Comparison of ENCODE assay signal across 2 cellular contexts in the genomic region with DNA sequence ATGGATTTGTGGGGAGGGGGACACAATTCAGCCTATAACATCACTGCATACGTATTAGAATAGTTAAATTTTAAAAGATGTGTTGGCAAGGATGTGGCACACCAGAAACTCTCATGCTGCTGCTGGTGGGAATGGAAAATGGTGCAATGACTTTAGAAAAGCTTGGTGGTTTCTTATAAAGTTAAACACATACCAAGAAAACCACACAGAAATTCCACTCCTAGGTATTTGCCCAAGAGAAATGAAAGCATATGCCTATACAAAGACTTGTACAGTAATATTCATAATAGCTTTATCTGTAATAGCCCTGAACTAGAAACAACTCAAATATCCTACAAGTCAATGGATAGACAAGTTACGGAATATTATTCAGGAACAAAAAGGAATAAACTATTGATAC.
TF ChIP-seq lines count a peak whose summit lies in the region.

No MANE protein-coding gene starts in this region.

TF ChIP-seq in IMR-90, 13 proteins besides CTCF, POLR2A, EP300 and RAD21:
- TF ChIP-seq, protein P1, sequence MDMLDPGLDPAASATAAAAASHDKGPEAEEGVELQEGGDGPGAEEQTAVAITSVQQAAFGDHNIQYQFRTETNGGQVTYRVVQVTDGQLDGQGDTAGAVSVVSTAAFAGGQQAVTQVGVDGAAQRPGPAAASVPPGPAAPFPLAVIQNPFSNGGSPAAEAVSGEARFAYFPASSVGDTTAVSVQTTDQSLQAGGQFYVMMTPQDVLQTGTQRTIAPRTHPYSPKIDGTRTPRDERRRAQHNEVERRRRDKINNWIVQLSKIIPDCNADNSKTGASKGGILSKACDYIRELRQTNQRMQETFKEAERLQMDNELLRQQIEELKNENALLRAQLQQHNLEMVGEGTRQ (IDR thresholded peaks at IDR 0.05; ENCODE audit: low read depth, low read length) = no peak
- TF ChIP-seq RFX5 (IDR thresholded peaks at IDR 0.05; ENCODE audit: low read depth, low read length) (no peak), MAFK (IDR thresholded peaks at IDR 0.05; ENCODE audit: low read depth, low read length) (no peak), MXI1 (IDR thresholded peaks at IDR 0.05; ENCODE audit: borderline replicate concordance, low read depth, low read length) (no peak), FOS (IDR thresholded peaks at IDR 0.05; ENCODE audit: low read depth, low read length) (no peak), BHLHE40 (IDR thresholded peaks at IDR 0.05; ENCODE audit: low read depth, low read length) (no peak), CHD1 (IDR thresholded peaks at IDR 0.05; ENCODE audit: low read depth, low read length) (no peak), SMC3 (IDR thresholded peaks at IDR 0.05; ENCODE audit: low read depth, low read length) (no peak), RCOR1 (IDR thresholded peaks at IDR 0.05; ENCODE audit: insufficient replicate concordance, low read length) (no peak), MAZ (IDR thresholded peaks at IDR 0.05; ENCODE audit: borderline replicate concordance, low read depth, low read length) (no peak), NFE2L2 (IDR thresholded peaks at IDR 0.05; ENCODE audit: low read depth, low read length) (no peak), CEBPB (IDR thresholded peaks at IDR 0.05; ENCODE audit: low read depth, low read length) (no peak)
- TF ChIP-seq, protein P2, sequence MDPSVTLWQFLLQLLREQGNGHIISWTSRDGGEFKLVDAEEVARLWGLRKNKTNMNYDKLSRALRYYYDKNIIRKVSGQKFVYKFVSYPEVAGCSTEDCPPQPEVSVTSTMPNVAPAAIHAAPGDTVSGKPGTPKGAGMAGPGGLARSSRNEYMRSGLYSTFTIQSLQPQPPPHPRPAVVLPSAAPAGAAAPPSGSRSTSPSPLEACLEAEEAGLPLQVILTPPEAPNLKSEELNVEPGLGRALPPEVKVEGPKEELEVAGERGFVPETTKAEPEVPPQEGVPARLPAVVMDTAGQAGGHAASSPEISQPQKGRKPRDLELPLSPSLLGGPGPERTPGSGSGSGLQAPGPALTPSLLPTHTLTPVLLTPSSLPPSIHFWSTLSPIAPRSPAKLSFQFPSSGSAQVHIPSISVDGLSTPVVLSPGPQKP (IDR thresholded peaks at IDR 0.05; ENCODE audit: borderline replicate concordance, low read depth, low read length) = no peak
TF ChIP-seq in IMR-90: peak in this region for 0.

TF ChIP-seq in GM12878, 131 proteins besides CTCF, POLR2A, EP300 and RAD21:
- TF ChIP-seq, protein P3, sequence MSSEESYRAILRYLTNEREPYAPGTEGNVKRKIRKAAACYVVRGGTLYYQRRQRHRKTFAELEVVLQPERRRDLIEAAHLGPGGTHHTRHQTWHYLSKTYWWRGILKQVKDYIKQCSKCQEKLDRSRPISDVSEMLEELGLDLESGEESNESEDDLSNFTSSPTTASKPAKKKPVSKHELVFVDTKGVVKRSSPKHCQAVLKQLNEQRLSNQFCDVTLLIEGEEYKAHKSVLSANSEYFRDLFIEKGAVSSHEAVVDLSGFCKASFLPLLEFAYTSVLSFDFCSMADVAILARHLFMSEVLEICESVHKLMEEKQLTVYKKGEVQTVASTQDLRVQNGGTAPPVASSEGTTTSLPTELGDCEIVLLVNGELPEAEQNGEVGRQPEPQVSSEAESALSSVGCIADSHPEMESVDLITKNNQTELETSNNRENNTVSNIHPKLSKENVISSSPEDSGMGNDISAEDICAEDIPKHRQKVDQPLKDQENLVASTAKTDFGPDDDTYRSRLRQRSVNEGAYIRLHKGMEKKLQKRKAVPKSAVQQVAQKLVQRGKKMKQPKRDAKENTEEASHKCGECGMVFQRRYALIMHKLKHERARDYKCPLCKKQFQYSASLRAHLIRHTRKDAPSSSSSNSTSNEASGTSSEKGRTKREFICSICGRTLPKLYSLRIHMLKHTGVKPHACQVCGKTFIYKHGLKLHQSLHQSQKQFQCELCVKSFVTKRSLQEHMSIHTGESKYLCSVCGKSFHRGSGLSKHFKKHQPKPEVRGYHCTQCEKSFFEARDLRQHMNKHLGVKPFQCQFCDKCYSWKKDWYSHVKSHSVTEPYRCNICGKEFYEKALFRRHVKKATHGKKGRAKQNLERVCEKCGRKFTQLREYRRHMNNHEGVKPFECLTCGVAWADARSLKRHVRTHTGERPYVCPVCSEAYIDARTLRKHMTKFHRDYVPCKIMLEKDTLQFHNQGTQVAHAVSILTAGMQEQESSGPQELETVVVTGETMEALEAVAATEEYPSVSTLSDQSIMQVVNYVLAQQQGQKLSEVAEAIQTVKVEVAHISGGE (CRISPR knock-in tag; IDR thresholded peaks at IDR 0.05) = no peak
- TF ChIP-seq, protein P4, sequence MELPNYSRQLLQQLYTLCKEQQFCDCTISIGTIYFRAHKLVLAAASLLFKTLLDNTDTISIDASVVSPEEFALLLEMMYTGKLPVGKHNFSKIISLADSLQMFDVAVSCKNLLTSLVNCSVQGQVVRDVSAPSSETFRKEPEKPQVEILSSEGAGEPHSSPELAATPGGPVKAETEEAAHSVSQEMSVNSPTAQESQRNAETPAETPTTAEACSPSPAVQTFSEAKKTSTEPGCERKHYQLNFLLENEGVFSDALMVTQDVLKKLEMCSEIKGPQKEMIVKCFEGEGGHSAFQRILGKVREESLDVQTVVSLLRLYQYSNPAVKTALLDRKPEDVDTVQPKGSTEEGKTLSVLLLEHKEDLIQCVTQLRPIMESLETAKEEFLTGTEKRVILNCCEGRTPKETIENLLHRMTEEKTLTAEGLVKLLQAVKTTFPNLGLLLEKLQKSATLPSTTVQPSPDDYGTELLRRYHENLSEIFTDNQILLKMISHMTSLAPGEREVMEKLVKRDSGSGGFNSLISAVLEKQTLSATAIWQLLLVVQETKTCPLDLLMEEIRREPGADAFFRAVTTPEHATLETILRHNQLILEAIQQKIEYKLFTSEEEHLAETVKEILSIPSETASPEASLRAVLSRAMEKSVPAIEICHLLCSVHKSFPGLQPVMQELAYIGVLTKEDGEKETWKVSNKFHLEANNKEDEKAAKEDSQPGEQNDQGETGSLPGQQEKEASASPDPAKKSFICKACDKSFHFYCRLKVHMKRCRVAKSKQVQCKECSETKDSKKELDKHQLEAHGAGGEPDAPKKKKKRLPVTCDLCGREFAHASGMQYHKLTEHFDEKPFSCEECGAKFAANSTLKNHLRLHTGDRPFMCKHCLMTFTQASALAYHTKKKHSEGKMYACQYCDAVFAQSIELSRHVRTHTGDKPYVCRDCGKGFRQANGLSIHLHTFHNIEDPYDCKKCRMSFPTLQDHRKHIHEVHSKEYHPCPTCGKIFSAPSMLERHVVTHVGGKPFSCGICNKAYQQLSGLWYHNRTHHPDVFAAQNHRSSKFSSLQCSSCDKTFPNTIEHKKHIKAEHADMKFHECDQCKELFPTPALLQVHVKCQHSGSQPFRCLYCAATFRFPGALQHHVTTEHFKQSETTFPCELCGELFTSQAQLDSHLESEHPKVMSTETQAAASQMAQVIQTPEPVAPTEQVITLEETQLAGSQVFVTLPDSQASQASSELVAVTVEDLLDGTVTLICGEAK (IDR thresholded peaks at IDR 0.05; ENCODE audit: borderline replicate concordance) = no peak
- TF ChIP-seq SUZ12 (IDR thresholded peaks at IDR 0.05; ENCODE audit: unreplicated experiment) = no peak
- TF ChIP-seq MXI1 (IDR thresholded peaks at IDR 0.05; ENCODE audit: low read depth, low read length) = no peak
- TF ChIP-seq EED (IDR thresholded peaks at IDR 0.05; ENCODE audit: low read depth) = no peak
- TF ChIP-seq, protein P5, sequence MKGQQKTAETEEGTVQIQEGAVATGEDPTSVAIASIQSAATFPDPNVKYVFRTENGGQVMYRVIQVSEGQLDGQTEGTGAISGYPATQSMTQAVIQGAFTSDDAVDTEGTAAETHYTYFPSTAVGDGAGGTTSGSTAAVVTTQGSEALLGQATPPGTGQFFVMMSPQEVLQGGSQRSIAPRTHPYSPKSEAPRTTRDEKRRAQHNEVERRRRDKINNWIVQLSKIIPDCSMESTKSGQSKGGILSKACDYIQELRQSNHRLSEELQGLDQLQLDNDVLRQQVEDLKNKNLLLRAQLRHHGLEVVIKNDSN (IDR thresholded peaks at IDR 0.05; ENCODE audit: borderline replicate concordance, extremely low read length, insufficient read depth, low read depth, low read length) = no peak
- no peak for TF ChIP-seq MTA2 (IDR thresholded peaks at IDR 0.05; ENCODE audit: low read depth)
- TF ChIP-seq ZNF384 (IDR thresholded peaks at IDR 0.05; ENCODE audit: borderline replicate concordance, low read depth, low read length) = no peak
- no peak for TF ChIP-seq IRF4 (IDR thresholded peaks at IDR 0.05; ENCODE audit: low read depth, low read length)
- no peak for TF ChIP-seq ZZZ3 (IDR thresholded peaks at IDR 0.05; ENCODE audit: control insufficient read depth, insufficient read length, low read depth)
- no peak for TF ChIP-seq CREB1 (IDR thresholded peaks at IDR 0.05; ENCODE audit: low read depth)
- no peak for TF ChIP-seq IKZF1 (conservative IDR thresholded peaks at IDR 0.05)
- TF ChIP-seq RELA (IDR thresholded peaks at IDR 0.05; ENCODE audit: borderline replicate concordance, partially characterized antibody) = no peak
- TF ChIP-seq MTA3 (IDR thresholded peaks at IDR 0.05; ENCODE audit: borderline replicate concordance, low read length) = no peak
- no peak for TF ChIP-seq NFXL1 (IDR thresholded peaks at IDR 0.05; ENCODE audit: borderline replicate concordance)
- TF ChIP-seq, protein P6, sequence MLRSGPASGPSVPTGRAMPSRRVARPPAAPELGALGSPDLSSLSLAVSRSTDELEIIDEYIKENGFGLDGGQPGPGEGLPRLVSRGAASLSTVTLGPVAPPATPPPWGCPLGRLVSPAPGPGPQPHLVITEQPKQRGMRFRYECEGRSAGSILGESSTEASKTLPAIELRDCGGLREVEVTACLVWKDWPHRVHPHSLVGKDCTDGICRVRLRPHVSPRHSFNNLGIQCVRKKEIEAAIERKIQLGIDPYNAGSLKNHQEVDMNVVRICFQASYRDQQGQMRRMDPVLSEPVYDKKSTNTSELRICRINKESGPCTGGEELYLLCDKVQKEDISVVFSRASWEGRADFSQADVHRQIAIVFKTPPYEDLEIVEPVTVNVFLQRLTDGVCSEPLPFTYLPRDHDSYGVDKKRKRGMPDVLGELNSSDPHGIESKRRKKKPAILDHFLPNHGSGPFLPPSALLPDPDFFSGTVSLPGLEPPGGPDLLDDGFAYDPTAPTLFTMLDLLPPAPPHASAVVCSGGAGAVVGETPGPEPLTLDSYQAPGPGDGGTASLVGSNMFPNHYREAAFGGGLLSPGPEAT (IDR thresholded peaks at IDR 0.05; ENCODE audit: low read depth) = no peak
- no peak for TF ChIP-seq HDGF (IDR thresholded peaks at IDR 0.05)
- TF ChIP-seq MEF2A (IDR thresholded peaks at IDR 0.05; ENCODE audit: insufficient read depth, low read depth, low read length) = no peak
- TF ChIP-seq EZH2 (IDR thresholded peaks at IDR 0.05; ENCODE audit: borderline replicate concordance, control insufficient read depth, low read depth, low read length) = no peak
- TF ChIP-seq, protein P7, sequence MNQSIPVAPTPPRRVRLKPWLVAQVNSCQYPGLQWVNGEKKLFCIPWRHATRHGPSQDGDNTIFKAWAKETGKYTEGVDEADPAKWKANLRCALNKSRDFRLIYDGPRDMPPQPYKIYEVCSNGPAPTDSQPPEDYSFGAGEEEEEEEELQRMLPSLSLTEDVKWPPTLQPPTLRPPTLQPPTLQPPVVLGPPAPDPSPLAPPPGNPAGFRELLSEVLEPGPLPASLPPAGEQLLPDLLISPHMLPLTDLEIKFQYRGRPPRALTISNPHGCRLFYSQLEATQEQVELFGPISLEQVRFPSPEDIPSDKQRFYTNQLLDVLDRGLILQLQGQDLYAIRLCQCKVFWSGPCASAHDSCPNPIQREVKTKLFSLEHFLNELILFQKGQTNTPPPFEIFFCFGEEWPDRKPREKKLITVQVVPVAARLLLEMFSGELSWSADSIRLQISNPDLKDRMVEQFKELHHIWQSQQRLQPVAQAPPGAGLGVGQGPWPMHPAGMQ (IDR thresholded peaks at IDR 0.05; ENCODE audit: borderline replicate concordance) = no peak
